In genomic region chr2:120502357-120502756, GRCh38 we compare ENCODE assay signal across 24 cellular contexts.
"Had no signal": no experiment of that assay in that cellular context is flagged by ENCODE, and none has a peak within 500 bp of the region (broad histone marks: within the 10 kb centered on the region; RNA-seq: fewer than 3 reads in every experiment).

No MANE protein-coding gene starts in this region.

- H3K4me1 Mint-ChIP-seq: immature natural killer cell, mesothelial cell of epicardium, naive B cell had no signal

- FAIRE-seq: colon, endothelial cell of umbilical vein, frontal cortex had no signal

- H3K27me3 ChIP-seq: dorsolateral prefrontal cortex, gastroesophageal sphincter, heart left ventricle, hepatocyte, left lung had no signal

- H3K79me2 ChIP-seq: hepatocyte had no signal

- H3K36me3 Mint-ChIP-seq: immature natural killer cell, mesothelial cell of epicardium, naive B cell had no signal

- H3K4me2 ChIP-seq: hepatocyte had no signal

- H3K4me1 ChIP-seq: foreskin keratinocyte, gastroesophageal sphincter, left lung, lower lobe of right lung had no signal

- H3K9me3 Mint-ChIP-seq: immature natural killer cell, mesothelial cell of epicardium had no signal

- H3K36me3 ChIP-seq: esophagus muscularis mucosa, gastroesophageal sphincter, heart left ventricle, left lung, lower lobe of right lung had no signal

- H3K27ac ChIP-seq: coronary artery, dorsolateral prefrontal cortex, esophagus muscularis mucosa, foreskin keratinocyte, gastroesophageal sphincter, hepatocyte, left lung, lower lobe of right lung had no signal

- H3K4me3 ChIP-seq: coronary artery, dorsolateral prefrontal cortex, esophagus muscularis mucosa, gastroesophageal sphincter, heart left ventricle, hepatocyte, left lung, lower lobe of right lung, mucosa of descending colon had no signal

- H3K27ac Mint-ChIP-seq: immature natural killer cell, mesothelial cell of epicardium, naive B cell had no signal

- H3K9me3 ChIP-seq: esophagus muscularis mucosa, gastroesophageal sphincter, heart left ventricle, left lung, lower lobe of right lung, mucosa of descending colon had no signal

- DNase-seq: dermis blood vessel endothelial cell; dorsolateral prefrontal cortex; effector CD4-positive, alpha-beta T cell; effector memory CD4-positive, alpha-beta T cell; foreskin keratinocyte; hypothalamus; immature natural killer cell; islet precursor cell; left cardiac atrium; left ventricle myocardium superior; lower lobe of right lung; mesenchymal stem cell; naive B cell had no signal

- ATAC-seq: foreskin keratinocyte, gastroesophageal sphincter, heart left ventricle, left cardiac atrium, left lung, left ventricle myocardium superior, lower lobe of right lung, mucosa of descending colon had no signal

- H3K4me3 Mint-ChIP-seq: immature natural killer cell, mesothelial cell of epicardium, naive B cell had no signal

- H2AFZ ChIP-seq: hepatocyte had no signal
